In the genomic region with DNA sequence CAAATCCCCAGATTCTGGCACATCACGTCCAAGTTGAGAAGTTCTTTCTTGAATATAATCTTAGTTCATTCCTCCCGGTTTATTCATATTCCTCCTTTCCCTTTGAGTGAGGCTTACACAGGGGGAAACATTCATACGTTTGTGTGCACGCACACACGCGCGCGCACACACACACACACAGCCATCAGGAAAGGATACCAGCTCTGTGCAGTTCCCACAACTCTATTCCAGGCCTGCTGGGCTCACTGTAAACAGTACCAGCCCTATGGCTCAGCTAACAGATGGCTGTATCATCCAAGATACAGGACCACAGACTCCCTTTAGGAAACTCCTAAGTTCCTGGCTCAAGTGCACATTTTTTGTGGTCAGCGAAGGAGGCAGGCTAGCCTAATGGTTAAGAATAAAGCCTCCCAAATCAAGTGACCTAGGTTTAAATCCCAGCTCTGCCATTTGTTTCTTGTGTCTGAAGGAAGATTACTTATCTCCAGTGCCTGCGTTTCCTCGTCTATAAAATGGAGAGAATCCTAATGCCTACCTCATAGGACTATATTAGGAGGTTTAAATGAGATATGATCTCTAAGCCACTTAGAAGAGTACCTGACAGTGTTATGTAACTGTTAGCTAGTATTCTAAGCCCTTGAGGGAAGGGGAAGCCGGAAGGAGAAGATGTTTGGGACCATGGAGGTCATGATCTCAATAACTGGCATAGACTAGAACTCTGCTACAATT, we compare ENCODE assay signal across 9 cellular contexts. TPM values are rescaled to one million over a fixed set of nuclear protein-coding genes. Genes with fewer than 3 reads are reported as not detected.
DNase-seq lines count a peak whose midpoint lies in the region; ATAC-seq lines count a peak whose summit lies in the region.
"Had no signal": no experiment of that assay in that cellular context is flagged by ENCODE, and none has a peak within 500 bp of the region (broad histone marks: within the 10 kb centered on the region; RNA-seq: fewer than 3 reads in every experiment).

No MANE protein-coding gene starts in this region.

- H3K4me1 Mint-ChIP-seq in activated T-cell treated with anti-CD3 and anti-CD28 coated beads, Interleukin-2, amount 50 U/mL, for 72 hours (ENCODE audit: low read depth) = peaks cover 88% of the 10 kb centered on the region
- peaks cover 87% of the 10 kb centered on the region for H3K4me1 Mint-ChIP-seq in stimulated activated effector memory CD8-positive, alpha-beta T cell treated with anti-CD3 and anti-CD28 coated beads, Interleukin-12 subunit alpha, Interleukin-12 subunit beta, amount 100 ng/mL, for 72 hours

- in situ Hi-C loops in KBM-7 (cut with MboI; ENCODE audit: low pct_unique_long_range_greater_than_20kb, low sequenced_read_pairs) = loop anchor here (10.0 to 25.0 kb wide), 2 partner anchors 109 to 262 kb away; a partner anchor contains a TSS

- peak overlapping the region; percentile 32 for H3K27ac Mint-ChIP-seq in activated T-cell treated with anti-CD3 and anti-CD28 coated beads, Interleukin-2, amount 50 U/mL, for 72 hours
- peak overlapping the region; percentile 96 for H3K27ac Mint-ChIP-seq in stimulated activated effector memory CD8-positive, alpha-beta T cell treated with anti-CD3 and anti-CD28 coated beads, Interleukin-12 subunit alpha, Interleukin-12 subunit beta, amount 100 ng/mL, for 72 hours

- H3K36me3 Mint-ChIP-seq in activated T-cell treated with anti-CD3 and anti-CD28 coated beads, Interleukin-2, amount 50 U/mL, for 72 hours (ENCODE audit: insufficient read depth in 2 of 2) = peaks cover 0 to 8% of the 10 kb centered on the region in 2 donors
- peaks cover 29% of the 10 kb centered on the region for H3K36me3 Mint-ChIP-seq in stimulated activated effector memory CD8-positive, alpha-beta T cell treated with anti-CD3 and anti-CD28 coated beads, Interleukin-12 subunit alpha, Interleukin-12 subunit beta, amount 100 ng/mL, for 72 hours

- ATAC-seq in activated T-cell treated with anti-CD3 and anti-CD28 coated beads, Interleukin-2, amount 50 U/mL, for 72 hours (replicated peaks in 1 of 2) = no peak
- ATAC-seq in stimulated activated effector memory CD8-positive, alpha-beta T cell treated with anti-CD3 and anti-CD28 coated beads, Interleukin-12 subunit alpha, Interleukin-12 subunit beta, amount 100 ng/mL, for 72 hours = no peak
- no peak for ATAC-seq in GM21619 (IDR thresholded peaks at IDR 0.05; ENCODE audit: unreplicated experiment)

- H3K9me3 Mint-ChIP-seq in activated T-cell treated with anti-CD3 and anti-CD28 coated beads, Interleukin-2, amount 50 U/mL, for 72 hours = no peaks in the 10 kb centered on the region
- no peaks in the 10 kb centered on the region for H3K9me3 Mint-ChIP-seq in stimulated activated effector memory CD8-positive, alpha-beta T cell treated with anti-CD3 and anti-CD28 coated beads, Interleukin-12 subunit alpha, Interleukin-12 subunit beta, amount 100 ng/mL, for 72 hours
- H3K9me3 Mint-ChIP-seq: HFFc6 had no signal

- H3K27me3 Mint-ChIP-seq in activated T-cell treated with anti-CD3 and anti-CD28 coated beads, Interleukin-2, amount 50 U/mL, for 72 hours (ENCODE audit: low read depth) = no peaks in the 10 kb centered on the region

- peak; percentile 28 for DNase-seq in KBM-7
- DNase-seq in activated T-cell treated with anti-CD3 and anti-CD28 coated beads, Interleukin-2, amount 50 U/mL, for 72 hours = no peak
- peak; percentile 37 for DNase-seq in hepatic stellate cell (ENCODE audit: low spot score)
- DNase-seq in stimulated activated effector memory CD8-positive, alpha-beta T cell treated with anti-CD3 and anti-CD28 coated beads, Interleukin-12 subunit alpha, Interleukin-12 subunit beta, amount 100 ng/mL, for 72 hours (ENCODE audit: low spot score in 2 of 2) = no peak
- DNase-seq in activated CD4-positive, CD25-positive, alpha-beta regulatory T cell treated with anti-CD3 and anti-CD28 coated beads, Interleukin-2, amount 50 U/mL, for 72 hours = no peak
- DNase-seq in RPMI8226 = no peak
- DNase-seq: HFFc6; NK-92 treated with Interleukin-12 subunit alpha and Interleukin-12 subunit beta, amount 100 ng/mL, for 24 hours had no signal

- H3K4me3 Mint-ChIP-seq in activated T-cell treated with anti-CD3 and anti-CD28 coated beads, Interleukin-2, amount 50 U/mL, for 72 hours = peak overlapping the region; percentile 95
- H3K4me3 Mint-ChIP-seq in stimulated activated effector memory CD8-positive, alpha-beta T cell treated with anti-CD3 and anti-CD28 coated beads, Interleukin-12 subunit alpha, Interleukin-12 subunit beta, amount 100 ng/mL, for 72 hours = peak overlapping the region; percentile 91

RNA-seq across cellular contexts. Expression of a gene that starts 3.7 kb away (rescaled TPM):
- total RNA-seq in activated T-cell treated with anti-CD3 and anti-CD28 coated beads, Interleukin-2, amount 50 U/mL, for 72 hours = 10 to 100 TPM; 62.6 to 70.4 TPM

Comparison
In these comparisons a context has a peak if more than half of its experiments do, and no peak if none do; other contexts are left out.
1. DNase-seq: peak in KBM-7 (single experiment) and hepatic stellate cell (single experiment); none in activated T-cell treated with anti-CD3 and anti-CD28 coated beads, Interleukin-2, amount 50 U/mL, for 72 hours (0 of 2), stimulated activated effector memory CD8-positive, alpha-beta T cell treated with anti-CD3 and anti-CD28 coated beads, Interleukin-12 subunit alpha, Interleukin-12 subunit beta, amount 100 ng/mL, for 72 hours (0 of 2), activated CD4-positive, CD25-positive, alpha-beta regulatory T cell treated with anti-CD3 and anti-CD28 coated beads, Interleukin-2, amount 50 U/mL, for 72 hours (single experiment) and RPMI8226 (single experiment).